8 cellular contexts compared by ENCODE assay signal in the genomic region with DNA sequence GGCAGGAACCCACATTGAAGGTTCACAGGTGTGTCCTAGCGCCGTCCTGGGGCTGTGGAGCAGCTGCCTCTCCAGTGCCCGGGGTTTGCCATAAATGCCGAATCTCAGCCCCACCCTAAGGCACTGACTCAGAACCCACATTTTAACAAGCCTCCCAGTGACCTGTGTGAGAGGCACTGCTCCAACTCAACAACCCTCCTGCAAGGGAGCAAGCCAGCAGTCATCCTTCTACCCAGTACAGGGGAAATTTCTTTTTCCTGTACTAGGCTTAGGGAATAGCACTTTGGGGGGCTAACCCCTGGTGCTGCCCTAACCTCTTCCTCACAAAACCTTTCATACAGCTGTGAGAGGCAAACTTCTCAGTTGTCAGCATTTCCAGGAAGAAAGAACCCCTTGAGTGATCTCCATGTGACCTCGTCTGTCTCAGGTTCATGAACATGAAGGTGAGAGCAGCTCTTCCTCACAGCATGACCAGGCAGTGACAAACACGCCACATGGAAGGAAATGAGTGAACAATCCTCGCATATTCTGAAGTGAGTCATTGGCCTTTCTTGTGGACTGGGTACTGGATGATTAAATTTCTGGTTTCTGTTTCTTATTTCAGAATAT. TPM values are rescaled to one million over a fixed set of nuclear protein-coding genes. Genes with fewer than 3 reads are reported as not detected.
DNase-seq lines count a peak whose midpoint lies in the region; ATAC-seq and TF ChIP-seq lines count a peak whose summit lies in the region.

No MANE protein-coding gene starts in this region.

- no peak overlapping the region for H2BK15ac ChIP-seq in mesendoderm (replicated peaks; ENCODE audit: low read depth)

- WGBS in mesendoderm (ENCODE audit: extremely low coverage, insufficient coverage, low lambda C conversion rate), result no CpG with 5 or more reads among the region's 7 CpGs

- H3K56ac ChIP-seq in mesendoderm (ENCODE audit: low read length), result peak overlapping the region; percentile 17

- H3K4me1 Mint-ChIP-seq in activated naive CD4-positive, alpha-beta T cell treated with anti-CD3 and anti-CD28 coated beads, Interleukin-2, amount 50 U/mL, for 24 hours, result peaks cover 11% of the 10 kb centered on the region

- DNase-seq in Daoy (ENCODE audit: low read depth) (peak; percentile 97), GM20000 (ENCODE audit: low spot score) (peak; percentile 57), mesendoderm (peak; percentile 34), GM19238 (ENCODE audit: insufficient read length, low spot score) (no peak), SKM-1 (lab: John Stamatoyannopoulos, UW; ENCODE audit: unreplicated experiment) (no peak), NCI-H82 (lab: John Stamatoyannopoulos, UW) (no peak)

- no peak overlapping the region for H3K23ac ChIP-seq in mesendoderm (ENCODE audit: low read length)

- H2BK5ac ChIP-seq in mesendoderm (ENCODE audit: low read length), result no peak overlapping the region

- no peak overlapping the region for H3K4me2 ChIP-seq in mesendoderm (ENCODE audit: low read length)

- no peak overlapping the region for H3K4ac ChIP-seq in mesendoderm (ENCODE audit: low read depth, low read length)

- no peaks in the 10 kb centered on the region for H3K27me3 Mint-ChIP-seq in activated naive CD4-positive, alpha-beta T cell treated with anti-CD3 and anti-CD28 coated beads, Interleukin-2, amount 50 U/mL, for 24 hours

- H2AK5ac ChIP-seq in mesendoderm (ENCODE audit: low read length), result peak overlapping the region; percentile 49

- peak overlapping the region; percentile 68 for H3K27ac Mint-ChIP-seq in activated naive CD4-positive, alpha-beta T cell treated with anti-CD3 and anti-CD28 coated beads, Interleukin-2, amount 50 U/mL, for 24 hours

- peak; percentile 71 for ATAC-seq in HG03520 (IDR thresholded peaks at IDR 0.05; ENCODE audit: unreplicated experiment)

- H3K36me3 Mint-ChIP-seq in activated naive CD4-positive, alpha-beta T cell treated with anti-CD3 and anti-CD28 coated beads, Interleukin-2, amount 50 U/mL, for 24 hours, result no peaks in the 10 kb centered on the region

- H3K27me3 ChIP-seq in mesendoderm (ENCODE audit: insufficient read depth, low read length, poor library complexity), result no peaks in the 10 kb centered on the region

- H3K36me3 ChIP-seq in mesendoderm (ENCODE audit: control insufficient read depth, insufficient read depth, low read length), result no peaks in the 10 kb centered on the region

- no peak overlapping the region for H2BK120ac ChIP-seq in mesendoderm (ENCODE audit: low read depth, low read length)

- TF ChIP-seq CTCF in GM20000 (IDR thresholded peaks at IDR 0.05; ENCODE audit: extremely low read depth, missing control alignments), result no peak

- H4K8ac ChIP-seq in mesendoderm (ENCODE audit: low read depth, low read length), result no peak overlapping the region

- H3K4me3 ChIP-seq in mesendoderm (ENCODE audit: low read length), result no peak overlapping the region

- no peak overlapping the region for H3K9ac ChIP-seq in mesendoderm (ENCODE audit: low read length)

- peaks cover 7% of the 10 kb centered on the region for H3K4me1 ChIP-seq in mesendoderm (ENCODE audit: control insufficient read depth, low read depth, low read length)

- H4K5ac ChIP-seq in mesendoderm (ENCODE audit: low read length), result no peak overlapping the region

- no peaks in the 10 kb centered on the region for H3K9me3 Mint-ChIP-seq in activated naive CD4-positive, alpha-beta T cell treated with anti-CD3 and anti-CD28 coated beads, Interleukin-2, amount 50 U/mL, for 24 hours

- H3K79me2 ChIP-seq in mesendoderm (ENCODE audit: control insufficient read depth, insufficient read depth, low read length), result no peaks in the 10 kb centered on the region

- H3K27ac ChIP-seq in mesendoderm (ENCODE audit: low read depth, low read length), result no peak overlapping the region

- no peaks in the 10 kb centered on the region for H3K79me1 ChIP-seq in mesendoderm (ENCODE audit: low read length)

- H3K4me3 Mint-ChIP-seq in activated naive CD4-positive, alpha-beta T cell treated with anti-CD3 and anti-CD28 coated beads, Interleukin-2, amount 50 U/mL, for 24 hours, result peak overlapping the region; percentile 17

- H3K18ac ChIP-seq in mesendoderm (ENCODE audit: low read length), result no peak overlapping the region

RNA-seq across cellular contexts. Expression of gene BCAR3, which starts 11.4 kb away (rescaled TPM):
- total RNA-seq in Daoy (2014; rRNA removed; shearing (Covaris generic)), result 70.5 and 78.2 TPM in 2 replicates
- 23.5 TPM for polyA plus RNA-seq in mesendoderm (2013, experiment 1 of 2)
- polyA plus RNA-seq in mesendoderm (2013, experiment 2 of 2), result 23.0 TPM

Comparison
In these comparisons a context has a peak if more than half of its experiments do, and no peak if none do; other contexts are left out.
1. DNase-seq: peak in Daoy (single experiment), GM20000 (single experiment) and mesendoderm (single experiment); none in GM19238 (single experiment), SKM-1 (single experiment) and NCI-H82 (single experiment).